Comparison of ENCODE assay signal across 10 cellular contexts in genomic region chr20:57266251-57267157, GRCh38. TPM values are rescaled to one million over a fixed set of nuclear protein-coding genes. Genes with fewer than 3 reads are reported as not detected.
A peak's percentile ranks its signal among the peaks of the same experiment; 100 is the strongest.
DNase-seq lines count a peak whose midpoint lies in the region; ATAC-seq and TF ChIP-seq lines count a peak whose summit lies in the region.
"Had no signal": no experiment of that assay in that cellular context is flagged by ENCODE, and none has a peak within 500 bp of the region (broad histone marks: within the 10 kb centered on the region; RNA-seq: fewer than 3 reads in every experiment).

BMP7 (minus strand) TSS chr20:57266641; CDS start chr20:57266122, 519 bp downstream.

- TF ChIP-seq EP300 in sigmoid colon (IDR thresholded peaks at IDR 0.05) = no peak

- H3K27ac Mint-ChIP-seq in H9 = no peak within 1 kb of the TSS

- peak within 1 kb of the TSS; percentile 15 to 47 (median 40) for H3K4me3 ChIP-seq in sigmoid colon

- H2BK12ac ChIP-seq in H9 (ENCODE audit: insufficient read length, low read depth, low read length) = no peak within 1 kb of the TSS

- peak within 1 kb of the TSS; percentile 62 for H3K4me2 ChIP-seq in H9 (ENCODE audit: insufficient read depth, insufficient read length, low read length)

- H3K14ac ChIP-seq in H9 (ENCODE audit: insufficient read depth, low read length) = peak within 1 kb of the TSS; percentile 84

- intact Hi-C loops in sigmoid colon (cut with DNase I) = no loop called here

- no peaks in the 10 kb centered on the region for H4K20me1 ChIP-seq in H9 (ENCODE audit: control insufficient read depth, insufficient read depth, insufficient read length)

- peaks cover 17% of the 10 kb centered on the region for H3K23me2 ChIP-seq in H9 (ENCODE audit: insufficient read length, low read depth, low read length, poor library complexity, severe bottlenecking)

- no peak within 1 kb of the TSS for H3T11ph ChIP-seq in H9 (ENCODE audit: low read length)

- peak within 1 kb of the TSS; percentile 77 for H3K18ac ChIP-seq in H9 (ENCODE audit: insufficient read length, low read depth, low read length)

- peak; percentile 70 for DNase-seq in H9
- DNase-seq in SK-N-DZ (ENCODE audit: low spot score) = peak; percentile 73
- DNase-seq in hippocampal formation (lab: John Stamatoyannopoulos, UW) = peak; percentile 40 to 66
- DNase-seq in sigmoid colon = no peak
- DNase-seq in NOMO-1 (lab: John Stamatoyannopoulos, UW; ENCODE audit: unreplicated experiment in 2 of 2) = no peak
- no peak for DNase-seq in DMS114 treated with DMSO at 0.1 percent for 48 hours (lab: John Stamatoyannopoulos, UW; ENCODE audit: unreplicated experiment)
- DNase-seq: stimulated activated CD8-positive, alpha-beta memory T cell treated with anti-CD3 and anti-CD28 coated beads, Interleukin-4, amount 100 ng/mL, for 48 hours had no signal

- H3K27ac ChIP-seq in H9 (ENCODE audit: insufficient read length, low read depth, low read length) (no peak within 1 kb of the TSS), sigmoid colon (peak within 1 kb of the TSS in 2 of 4 donors; percentile 12 to 17)

- no peak within 1 kb of the TSS for H4K91ac ChIP-seq in H9 (ENCODE audit: insufficient read length, low read depth, low read length)

- H3K4me3 Mint-ChIP-seq in H9 = peak within 1 kb of the TSS; percentile 81 to 90

- no peak within 1 kb of the TSS for H2AK5ac ChIP-seq in H9 (ENCODE audit: insufficient read length, low read length)

- H3K27me3 ChIP-seq in H9 (ENCODE audit: insufficient read depth, low read length) (peaks cover 48% of the 10 kb centered on the region), sigmoid colon (peaks cover 33 to 72% (median 57%) of the 10 kb centered on the region in 3 donors)

- H3K79me1 ChIP-seq in H9 (ENCODE audit: insufficient read depth, low read depth, low read length, poor library complexity, severe bottlenecking) = no peaks in the 10 kb centered on the region

- no peak within 1 kb of the TSS for H2AFZ ChIP-seq in H9 (ENCODE audit: low read length)

- no peak within 1 kb of the TSS for H2BK120ac ChIP-seq in H9 (ENCODE audit: low read depth, low read length, poor library complexity, severe bottlenecking)

- no peak within 1 kb of the TSS for H3K4ac ChIP-seq in H9 (ENCODE audit: low read depth, low read length)

- H3K4me1 ChIP-seq in H9 (ENCODE audit: insufficient read depth, low read length) (peaks cover 14% of the 10 kb centered on the region; the same call in 1 of the 2 replicates), sigmoid colon (peaks cover 0 to 23% (median 22%) of the 10 kb centered on the region in 4 donors)

- no peak within 1 kb of the TSS for H4K5ac ChIP-seq in H9 (ENCODE audit: insufficient read length, low read depth, low read length)

- H3K4me1 Mint-ChIP-seq in H9 = peaks cover 69 to 76% of the 10 kb centered on the region in 2 experiments

- no peak within 1 kb of the TSS for H2BK5ac ChIP-seq in H9 (ENCODE audit: insufficient read length, low read length)

- TF ChIP-seq CTCF in H9 (conservative IDR thresholded peaks at IDR 0.05) = no peak
- no peak for TF ChIP-seq CTCF in sigmoid colon (IDR thresholded peaks at IDR 0.05)

- H3K27me3 Mint-ChIP-seq in H9 (ENCODE audit: low read depth) = peaks cover 72% of the 10 kb centered on the region

- WGBS in H9 (ENCODE audit: extremely low coverage, insufficient read length, low lambda C conversion rate) = no CpG with 5 or more reads among the region's 89 CpGs
- WGBS in sigmoid colon, 2 donors = 2 to 3% methylated on average over 89 of the region's 89 CpGs

- no peak within 1 kb of the TSS for H3K56ac ChIP-seq in H9 (ENCODE audit: insufficient read length, low read depth, low read length)

- no peak within 1 kb of the TSS for H2BK15ac ChIP-seq in H9 (ENCODE audit: low read depth, low read length)

- H3K9me3 ChIP-seq in H9 (ENCODE audit: control insufficient read depth, low read depth, low read length) = no peaks in the 10 kb centered on the region
- no peaks in the 10 kb centered on the region for H3K9me3 ChIP-seq in sigmoid colon

- no peak within 1 kb of the TSS for H2BK20ac ChIP-seq in H9 (ENCODE audit: low read depth, low read length, poor library complexity, severe bottlenecking)

- H3K23ac ChIP-seq in H9 (ENCODE audit: insufficient read length, low read depth, low read length) = no peak within 1 kb of the TSS

- H3K36me3 Mint-ChIP-seq in H9 (ENCODE audit: insufficient read depth in 1 of 3, low read depth in 3 of 3) = no peaks in the 10 kb centered on the region

- peak within 1 kb of the TSS; percentile 15 for H3K9ac ChIP-seq in H9 (ENCODE audit: extremely low read depth, insufficient read length, low read length)

- no peaks in the 10 kb centered on the region for H3K79me2 ChIP-seq in H9 (ENCODE audit: insufficient read depth, low read length)

- ATAC-seq in activated CD4-positive, CD25-positive, alpha-beta regulatory T cell treated with anti-CD3 and anti-CD28 coated beads, Interleukin-2, amount 50 U/mL, for 24 hours = no peak
- ATAC-seq in GM18867 (IDR thresholded peaks at IDR 0.05; ENCODE audit: unreplicated experiment) = no peak

- no peaks in the 10 kb centered on the region; a peak in 2 of 5 replicates for H3K9me3 Mint-ChIP-seq in H9

- H4K8ac ChIP-seq in H9 (replicated peaks; ENCODE audit: insufficient read length, low read depth, low read length) = no peak within 1 kb of the TSS

- TF ChIP-seq POLR2A in sigmoid colon (IDR thresholded peaks at IDR 0.05) = no peak

- H3K36me3 ChIP-seq in sigmoid colon = no peaks in the 10 kb centered on the region

RNA-seq across cellular contexts. Expression of gene BMP7, which starts in this region (rescaled TPM):
- total RNA-seq in H9 (2021) (17.7 and 19.6 TPM in 2 replicates), sigmoid colon (1 to 10 TPM; 1.5 to 5.4 (median 3.5) TPM)
- polyA plus RNA-seq in SK-N-DZ (2014; cell fraction: cytosol; rRNA removed) = 108 and 114 TPM in 2 replicates
- polyA plus RNA-seq in SK-N-DZ (2014; cell fraction: nucleus; rRNA removed) = 42.4 and 49.9 TPM in 2 replicates
- polyA plus RNA-seq in sigmoid colon = 1 to 10 TPM in 1 of 3 donors, under 1 TPM in 2; under 0.01 to 2.5 (median 0.69) TPM
- total RNA-seq: fibroblast of lung had no signal
- polyA plus RNA-seq: fibroblast of lung had no signal

Comparison
In these comparisons a context has a peak if more than half of its experiments do, and no peak if none do; other contexts are left out.
1. DNase-seq: peak in H9 (single experiment), SK-N-DZ (single experiment) and hippocampal formation (2 of 2); none in sigmoid colon (single experiment), NOMO-1 (0 of 2) and DMS114 treated with DMSO at 0.1 percent for 48 hours (single experiment).